ENCODE assay signal across 12 cellular contexts in the genomic region with DNA sequence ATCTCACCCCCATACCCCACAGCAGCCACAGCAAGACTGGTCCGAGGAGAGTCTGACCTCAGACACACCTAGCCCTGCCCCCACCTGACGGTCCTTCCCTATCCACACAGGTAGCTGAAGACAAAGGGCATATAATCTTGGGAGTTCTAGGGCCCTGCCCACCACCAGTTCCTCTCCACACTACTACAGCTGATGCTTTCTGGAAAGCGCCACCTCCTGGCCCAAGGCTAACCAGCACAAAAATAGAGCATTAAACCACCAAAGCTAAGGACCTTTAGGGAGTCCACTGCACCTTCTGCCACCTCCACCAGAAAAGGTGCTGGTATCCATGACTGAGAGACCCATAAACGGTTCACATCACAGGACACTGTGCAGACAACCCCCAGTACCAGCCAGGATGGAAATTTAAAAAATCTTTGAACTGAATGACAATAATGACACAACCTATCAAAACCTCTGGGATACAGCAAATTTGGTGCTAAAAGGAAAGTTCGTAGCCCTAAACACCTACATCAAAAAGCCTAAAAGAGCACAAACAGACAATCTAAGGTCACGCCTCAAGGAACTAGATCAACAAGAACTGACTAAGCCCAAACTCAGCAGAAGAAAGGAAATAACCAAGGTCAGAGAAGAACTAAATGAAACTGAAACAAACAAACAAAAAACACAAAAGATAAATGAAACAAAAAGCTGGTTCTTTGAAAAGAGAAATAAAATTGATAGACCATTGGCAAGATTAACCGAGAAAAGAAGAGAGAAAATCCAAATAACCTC.
A peak's percentile ranks its signal among the peaks of the same experiment; 100 is the strongest.
DNase-seq lines count a peak whose midpoint lies in the region; ATAC-seq, FAIRE-seq and TF ChIP-seq lines count a peak whose summit lies in the region.
"Had no signal": no experiment of that assay in that cellular context is flagged by ENCODE, and none has a peak within 500 bp of the region (broad histone marks: within the 10 kb centered on the region; RNA-seq: fewer than 3 reads in every experiment).

No MANE protein-coding gene starts in this region.

- H3K14ac ChIP-seq in neuronal stem cell (ENCODE audit: low read length): no peak overlapping the region

- H3K23ac ChIP-seq in neuronal stem cell (ENCODE audit: low read depth, low read length, poor library complexity): no peak overlapping the region

- H3K4me2 ChIP-seq in HepG2 (ENCODE audit: low read depth, low read length) (peak overlapping the region; percentile 36; the same call in 1 of the 2 replicates), neuronal stem cell (ENCODE audit: insufficient read depth, low read length, poor library complexity, severe bottlenecking) (no peak overlapping the region)

- no peak for TF ChIP-seq EP300 in HepG2 (IDR thresholded peaks at IDR 0.05; ENCODE audit: low read depth in 2 of 2, low read length in 2 of 2)
- no peak for TF ChIP-seq EP300 in HepG2 (CRISPR knock-in tag; IDR thresholded peaks at IDR 0.05; ENCODE audit: borderline replicate concordance)

- no peak overlapping the region for H3K4ac ChIP-seq in neuronal stem cell (ENCODE audit: low read length)

- no TSS peak for BruUV-seq in HepG2 (replicated peaks; lab: Mats Ljungman, UMichigan)

- no peak overlapping the region for H2BK5ac ChIP-seq in neuronal stem cell (ENCODE audit: low read length)

- TF ChIP-seq CTCF in HepG2 (CRISPR knock-in tag; IDR thresholded peaks at IDR 0.05) (peak; percentile 44), right lobe of liver (IDR thresholded peaks at IDR 0.05) (no peak), astrocyte of the spinal cord (IDR thresholded peaks at IDR 0.05; ENCODE audit: low read depth, low read length) (peak; percentile 14), spleen (IDR thresholded peaks at IDR 0.05 in 8 of 11, conservative IDR thresholded peaks at IDR 0.05 in 3 of 11) (no peak)

- no peak overlapping the region for H4K91ac ChIP-seq in neuronal stem cell (ENCODE audit: low read depth, low read length, poor library complexity)

- DNase-seq in HepG2 (ENCODE audit: low spot score) (no peak), right lobe of liver (no peak), OCI-M1 (lab: John Stamatoyannopoulos, UW) (peak; percentile 3), astrocyte of the spinal cord (ENCODE audit: low read depth, low spot score) (no peak), spleen (peak; percentile 52), neuronal stem cell (ENCODE audit: low spot score) (no peak)
- DNase-seq: dorsolateral prefrontal cortex, H7, NCI-H1436 had no signal

- H3K79me1 ChIP-seq in neuronal stem cell (ENCODE audit: low read depth, low read length): no peaks in the 10 kb centered on the region

- H3K27ac ChIP-seq in HepG2 (ENCODE audit: extremely low read length, insufficient read depth, low read length) (no peak overlapping the region), right lobe of liver (no peak overlapping the region), spleen (peak overlapping the region in 4 of 8 donors; percentile 8 to 53 (median 36)), neuronal stem cell (replicated peaks; ENCODE audit: low read length) (no peak overlapping the region)
- H3K27ac ChIP-seq: dorsolateral prefrontal cortex had no signal

- intact Hi-C loops in HepG2 (cut with micrococcal nuclease; ENCODE audit: unreplicated experiment): loop anchor here (10.0 kb wide), 3 partner anchors 95 to 1305 kb away; partner anchors contain the start of gene BCL6
- intact Hi-C loops in right lobe of liver (cut with DNase I): no loop called here
- intact Hi-C loops in spleen (cut with DNase I; ENCODE audit: low total_unique reads): no loop called here

- H3K4me1 ChIP-seq in HepG2 (ENCODE audit: insufficient read depth, low read length) (peaks cover 13% of the 10 kb centered on the region; the same call in 1 of the 2 replicates), right lobe of liver (no peaks in the 10 kb centered on the region), spleen (peaks cover 0 to 6% (median 3%) of the 10 kb centered on the region in 6 donors), neuronal stem cell (ENCODE audit: control insufficient read depth in 2 of 2, insufficient read depth in 1 of 2, low read depth in 1 of 2, low read length in 2 of 2) (no peaks in the 10 kb centered on the region)

- no peak overlapping the region for H2BK12ac ChIP-seq in neuronal stem cell (ENCODE audit: low read length)

- H3K4me3 ChIP-seq in HepG2 (replicated peaks in 1 of 3; ENCODE audit: insufficient read depth in 1 of 3, low read depth in 2 of 3, low read length in 3 of 3) (no peak overlapping the region), right lobe of liver (no peak overlapping the region), astrocyte of the spinal cord (ENCODE audit: low read depth, low read length) (no peak overlapping the region), spleen (no peak overlapping the region), neuronal stem cell (ENCODE audit: low read length in 2 of 2) (no peak overlapping the region)
- H3K4me3 ChIP-seq: dorsolateral prefrontal cortex had no signal

- no peak for FAIRE-seq in HepG2 (lab: Jason Lieb, UNC)

- H4K8ac ChIP-seq in neuronal stem cell (ENCODE audit: low read depth, low read length): no peak overlapping the region

- POLR2A ChIA-PET in HepG2 (lab: Yijun Ruan, JAX): no interaction called here

- ATAC-seq in HepG2: peak; percentile 38; the same call in 1 of the 3 replicates
- no peak for ATAC-seq in right lobe of liver
- ATAC-seq in HG03439 (IDR thresholded peaks at IDR 0.05; ENCODE audit: unreplicated experiment): no peak
- no peak for ATAC-seq in HG02884 (IDR thresholded peaks at IDR 0.05; ENCODE audit: unreplicated experiment)
- ATAC-seq: naive thymus-derived CD4-positive, alpha-beta T cell had no signal

- H3K18ac ChIP-seq in neuronal stem cell (ENCODE audit: low read length): no peak overlapping the region

- no peak overlapping the region for H2BK15ac ChIP-seq in neuronal stem cell (ENCODE audit: low read length)

- 21% methylated on average over 7 of the region's 7 CpGs for WGBS in HepG2 (ENCODE audit: low lambda C conversion rate)
- 89% methylated on average over 7 of the region's 7 CpGs for WGBS in right lobe of liver (ENCODE audit: insufficient coverage, low coverage, low lambda C conversion rate, missing lambda C conversion rate)
- WGBS in spleen, 5 donors: 72 to 81% (median 78%) methylated on average over 7 of the region's 7 CpGs
- no CpG with 5 or more reads among the region's 7 CpGs for WGBS in neuronal stem cell (ENCODE audit: extremely low coverage in 2 of 2, insufficient read length in 2 of 2, insufficient replicate concordance in 1 of 2), 2 donors

- in situ Hi-C loops in HepG2 (cut with HindIII; ENCODE audit: extremely low pct_ligation_motif_present, low pct_unique_long_range_greater_than_20kb) (no loop called here), astrocyte of the spinal cord (cut with HindIII; ENCODE audit: low sequenced_read_pairs) (no loop called here)

- H3K79me2 ChIP-seq in HepG2 (ENCODE audit: insufficient read depth, low read length): no peaks in the 10 kb centered on the region

- TF ChIP-seq RAD21 in HepG2 (CRISPR knock-in tag; IDR thresholded peaks at IDR 0.05): no peak

- H3K27me3 ChIP-seq in HepG2 (ENCODE audit: control insufficient read depth in 1 of 2, insufficient read depth in 2 of 2, low read length in 2 of 2) (no peaks in the 10 kb centered on the region; a peak in 1 of 5 replicates), right lobe of liver (no peaks in the 10 kb centered on the region), spleen (replicated peaks in 1 of 7) (no peaks in the 10 kb centered on the region), neuronal stem cell (ENCODE audit: control insufficient read depth in 3 of 3, insufficient read depth in 3 of 3, low read depth in 1 of 3, low read length in 3 of 3) (no peaks in the 10 kb centered on the region)
- H3K27me3 ChIP-seq: dorsolateral prefrontal cortex had no signal

- no peaks in the 10 kb centered on the region for H3K36me3 ChIP-seq in HepG2 (replicated peaks in 1 of 2; ENCODE audit: control insufficient read depth in 1 of 2, insufficient read depth in 2 of 2, low read length in 2 of 2)
- peaks cover 0 to 8% (median 0%) of the 10 kb centered on the region in 4 donors for H3K36me3 ChIP-seq in right lobe of liver
- H3K36me3 ChIP-seq in spleen: no peaks in the 10 kb centered on the region
- no peaks in the 10 kb centered on the region for H3K36me3 ChIP-seq in neuronal stem cell (replicated peaks in 1 of 2; ENCODE audit: control insufficient read depth in 2 of 2, insufficient read depth in 2 of 2, low read length in 2 of 2)

- H4K20me1 ChIP-seq in HepG2 (ENCODE audit: insufficient read depth, low read length): no peaks in the 10 kb centered on the region

- TF ChIP-seq POLR2A in HepG2 (IDR thresholded peaks at IDR 0.05; ENCODE audit: insufficient read depth in 1 of 2, low read depth in 2 of 2, low read length in 2 of 2): no peak
- TF ChIP-seq POLR2A in right lobe of liver (IDR thresholded peaks at IDR 0.05): no peak
- no peak for TF ChIP-seq POLR2A in spleen (IDR thresholded peaks at IDR 0.05)

- H3K9me3 ChIP-seq in HepG2 (ENCODE audit: low read length) (no peaks in the 10 kb centered on the region), right lobe of liver (no peaks in the 10 kb centered on the region), spleen (peaks cover 0 to 5% (median 0%) of the 10 kb centered on the region in 8 donors), neuronal stem cell (replicated peaks in 1 of 2; ENCODE audit: control insufficient read depth in 2 of 2, insufficient read depth in 1 of 2, low read depth in 1 of 2, low read length in 2 of 2) (no peaks in the 10 kb centered on the region)

- no peak overlapping the region for H2AK5ac ChIP-seq in neuronal stem cell (ENCODE audit: low read depth, low read length)

- H3K9ac ChIP-seq in HepG2 (ENCODE audit: insufficient read depth, low read depth, low read length) (no peak overlapping the region), neuronal stem cell (ENCODE audit: low read depth, low read length, poor library complexity) (no peak overlapping the region)

- H2AFZ ChIP-seq in HepG2 (ENCODE audit: low read length) (no peak overlapping the region), neuronal stem cell (ENCODE audit: low read length) (no peak overlapping the region)

- CTCF ChIA-PET in HepG2 (lab: Yijun Ruan, JAX; ENCODE audit: low intra/inter-chr PET ratio, low total read pairs): interaction anchor here (1.0 kb wide), 1 partner anchor 1311 kb away, joined by 3 read pairs; no protein-coding TSS in a partner anchor

- no peak overlapping the region for H2BK120ac ChIP-seq in neuronal stem cell (ENCODE audit: low read depth, low read length)

TF ChIP-seq in HepG2, 621 proteins besides CTCF, POLR2A, EP300 and RAD21:
- TF ChIP-seq STAG1 (CRISPR knock-in tag; IDR thresholded peaks at IDR 0.05) (0 out of 2 replicates have a peak, but pooled peaks have one; percentile 14), TFAP4 (IDR thresholded peaks at IDR 0.05; ENCODE audit: borderline replicate concordance, low read depth) (peak; percentile 55; the same call in 1 of the 2 replicates), RAD51 (IDR thresholded peaks at IDR 0.05; ENCODE audit: borderline replicate concordance) (no peak)

Comparison
In these comparisons a context has a peak if more than half of its experiments do, and no peak if none do; other contexts are left out.
1. CTCF ChIP-seq: peak in HepG2 (single experiment) and astrocyte of the spinal cord (single experiment); none in right lobe of liver (0 of 4) and spleen (0 of 11).
2. DNase-seq: peak in OCI-M1 (single experiment) and spleen (single experiment); none in HepG2 (single experiment), right lobe of liver (0 of 3), astrocyte of the spinal cord (single experiment) and neuronal stem cell (single experiment).